In the genomic region with DNA sequence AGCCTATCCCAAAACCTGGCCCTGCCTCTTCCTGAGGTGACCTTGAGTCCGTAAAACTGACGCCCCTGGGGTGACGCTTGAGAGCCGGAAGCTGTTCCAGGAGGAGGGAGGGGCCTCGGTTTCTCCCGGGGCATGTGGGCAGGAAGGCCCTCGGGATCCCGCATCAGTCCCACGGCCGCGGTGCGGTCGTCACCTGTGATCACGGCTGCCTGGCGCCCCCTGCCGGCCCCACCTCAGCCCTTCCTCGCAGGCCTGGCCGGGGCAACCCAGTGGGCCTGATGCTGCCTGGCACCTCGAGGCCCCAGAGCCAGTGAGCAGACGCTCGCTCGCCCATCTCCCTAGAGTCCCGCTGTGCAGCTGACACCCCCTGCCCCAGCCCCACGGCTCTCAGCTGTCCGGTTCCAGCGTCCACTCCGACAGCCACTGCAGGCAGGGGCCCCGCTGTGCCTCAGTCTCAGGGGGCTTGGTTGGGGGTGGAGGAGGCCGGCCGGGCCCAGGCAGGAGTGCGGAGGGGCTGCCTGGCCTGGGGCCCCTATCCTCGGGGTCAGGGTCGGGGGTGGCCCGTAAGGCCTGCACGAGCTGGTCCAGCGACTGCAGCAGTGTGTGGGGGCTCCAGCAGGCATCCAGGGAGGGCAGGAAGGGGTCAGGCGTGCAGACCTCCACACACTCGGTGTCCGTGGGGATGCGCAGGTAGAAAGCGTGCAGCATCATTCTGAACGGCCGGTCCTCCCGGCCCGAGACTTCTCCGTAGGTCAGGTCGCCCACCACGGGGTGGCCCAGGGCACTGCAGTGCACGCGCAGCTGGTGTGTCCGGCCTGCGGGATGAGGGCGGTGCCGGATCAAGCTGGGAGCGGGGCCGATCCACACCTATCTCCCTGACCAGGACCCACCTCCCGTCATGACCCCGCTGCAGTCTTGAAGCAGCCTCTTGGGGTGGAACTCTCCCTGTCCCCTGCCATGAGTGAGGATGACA, we compare ENCODE assay signal across 1 cellular context.
TF ChIP-seq lines count a peak whose summit lies in the region.

No MANE protein-coding gene starts in this region.

TF ChIP-seq in endothelial cell of umbilical vein, 7 proteins besides CTCF, POLR2A, EP300 and RAD21:
- TF ChIP-seq, protein P1, sequence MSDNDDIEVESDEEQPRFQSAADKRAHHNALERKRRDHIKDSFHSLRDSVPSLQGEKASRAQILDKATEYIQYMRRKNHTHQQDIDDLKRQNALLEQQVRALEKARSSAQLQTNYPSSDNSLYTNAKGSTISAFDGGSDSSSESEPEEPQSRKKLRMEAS (IDR thresholded peaks at IDR 0.05; ENCODE audit: insufficient read depth, insufficient read length): no peak
- TF ChIP-seq JUN (IDR thresholded peaks at IDR 0.05; ENCODE audit: borderline replicate concordance, insufficient read depth, insufficient read length, low read depth) (no peak), GATA2 (IDR thresholded peaks at IDR 0.05; ENCODE audit: insufficient read depth, insufficient read length, low read depth, low read length) (no peak), MYC (IDR thresholded peaks at IDR 0.05; ENCODE audit: low read depth, low read length) (no peak)
